Comparison of ENCODE assay signal across 1 cellular context in the genomic region with DNA sequence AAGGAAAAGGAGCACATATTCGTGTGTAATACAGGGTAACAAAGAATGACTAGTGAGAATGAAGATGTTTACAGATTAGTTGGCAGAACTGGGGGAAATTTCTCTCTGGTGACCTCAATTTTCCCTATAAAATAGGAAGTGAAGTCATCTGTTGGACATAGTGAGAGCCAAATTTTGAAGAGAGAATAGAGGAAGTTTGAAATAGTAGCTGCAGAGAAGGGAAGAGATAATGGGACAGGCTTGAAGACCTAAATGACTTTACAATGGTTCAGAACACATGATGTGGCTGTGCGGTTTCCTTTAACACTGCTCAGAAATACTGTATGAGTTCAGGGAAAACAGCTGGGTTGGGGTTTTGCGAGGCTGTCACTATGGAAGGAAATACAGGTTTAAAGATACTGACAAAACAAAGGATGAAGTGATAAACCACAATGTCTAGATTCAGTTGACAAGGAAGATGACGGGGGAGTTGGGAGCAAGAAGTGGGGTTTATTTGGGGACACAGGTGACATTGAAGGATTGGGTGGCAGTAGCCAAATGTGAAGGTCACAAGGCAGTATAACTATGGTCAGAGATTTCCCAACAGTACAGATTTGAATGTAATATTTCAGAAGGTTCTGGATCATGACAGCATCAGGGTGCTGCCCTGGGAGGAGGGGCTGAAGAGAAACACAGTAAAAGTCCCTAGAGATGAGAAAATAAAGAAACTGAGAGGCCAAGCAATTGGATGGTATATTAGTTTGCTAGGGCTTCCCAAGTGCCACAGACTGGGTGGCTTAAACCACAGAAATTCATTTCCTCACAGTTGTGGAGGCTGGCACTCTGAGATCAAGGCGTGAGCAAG.
TF ChIP-seq lines count a peak whose summit lies in the region.

No MANE protein-coding gene starts in this region.

TF ChIP-seq in GM12878, 131 proteins besides CTCF, POLR2A, EP300 and RAD21 (continued from another document and continues in another):
- TF ChIP-seq, protein P1, sequence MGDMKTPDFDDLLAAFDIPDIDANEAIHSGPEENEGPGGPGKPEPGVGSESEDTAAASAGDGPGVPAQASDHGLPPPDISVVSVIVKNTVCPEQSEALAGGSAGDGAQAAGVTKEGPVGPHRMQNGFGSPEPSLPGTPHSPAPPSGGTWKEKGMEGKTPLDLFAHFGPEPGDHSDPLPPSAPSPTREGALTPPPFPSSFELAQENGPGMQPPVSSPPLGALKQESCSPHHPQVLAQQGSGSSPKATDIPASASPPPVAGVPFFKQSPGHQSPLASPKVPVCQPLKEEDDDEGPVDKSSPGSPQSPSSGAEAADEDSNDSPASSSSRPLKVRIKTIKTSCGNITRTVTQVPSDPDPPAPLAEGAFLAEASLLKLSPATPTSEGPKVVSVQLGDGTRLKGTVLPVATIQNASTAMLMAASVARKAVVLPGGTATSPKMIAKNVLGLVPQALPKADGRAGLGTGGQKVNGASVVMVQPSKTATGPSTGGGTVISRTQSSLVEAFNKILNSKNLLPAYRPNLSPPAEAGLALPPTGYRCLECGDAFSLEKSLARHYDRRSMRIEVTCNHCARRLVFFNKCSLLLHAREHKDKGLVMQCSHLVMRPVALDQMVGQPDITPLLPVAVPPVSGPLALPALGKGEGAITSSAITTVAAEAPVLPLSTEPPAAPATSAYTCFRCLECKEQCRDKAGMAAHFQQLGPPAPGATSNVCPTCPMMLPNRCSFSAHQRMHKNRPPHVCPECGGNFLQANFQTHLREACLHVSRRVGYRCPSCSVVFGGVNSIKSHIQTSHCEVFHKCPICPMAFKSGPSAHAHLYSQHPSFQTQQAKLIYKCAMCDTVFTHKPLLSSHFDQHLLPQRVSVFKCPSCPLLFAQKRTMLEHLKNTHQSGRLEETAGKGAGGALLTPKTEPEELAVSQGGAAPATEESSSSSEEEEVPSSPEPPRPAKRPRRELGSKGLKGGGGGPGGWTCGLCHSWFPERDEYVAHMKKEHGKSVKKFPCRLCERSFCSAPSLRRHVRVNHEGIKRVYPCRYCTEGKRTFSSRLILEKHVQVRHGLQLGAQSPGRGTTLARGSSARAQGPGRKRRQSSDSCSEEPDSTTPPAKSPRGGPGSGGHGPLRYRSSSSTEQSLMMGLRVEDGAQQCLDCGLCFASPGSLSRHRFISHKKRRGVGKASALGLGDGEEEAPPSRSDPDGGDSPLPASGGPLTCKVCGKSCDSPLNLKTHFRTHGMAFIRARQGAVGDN (IDR thresholded peaks at IDR 0.05), result no peak
- no peak for TF ChIP-seq CHD2 (IDR thresholded peaks at IDR 0.05; ENCODE audit: borderline replicate concordance, low read depth, low read length)
- TF ChIP-seq, protein P2, sequence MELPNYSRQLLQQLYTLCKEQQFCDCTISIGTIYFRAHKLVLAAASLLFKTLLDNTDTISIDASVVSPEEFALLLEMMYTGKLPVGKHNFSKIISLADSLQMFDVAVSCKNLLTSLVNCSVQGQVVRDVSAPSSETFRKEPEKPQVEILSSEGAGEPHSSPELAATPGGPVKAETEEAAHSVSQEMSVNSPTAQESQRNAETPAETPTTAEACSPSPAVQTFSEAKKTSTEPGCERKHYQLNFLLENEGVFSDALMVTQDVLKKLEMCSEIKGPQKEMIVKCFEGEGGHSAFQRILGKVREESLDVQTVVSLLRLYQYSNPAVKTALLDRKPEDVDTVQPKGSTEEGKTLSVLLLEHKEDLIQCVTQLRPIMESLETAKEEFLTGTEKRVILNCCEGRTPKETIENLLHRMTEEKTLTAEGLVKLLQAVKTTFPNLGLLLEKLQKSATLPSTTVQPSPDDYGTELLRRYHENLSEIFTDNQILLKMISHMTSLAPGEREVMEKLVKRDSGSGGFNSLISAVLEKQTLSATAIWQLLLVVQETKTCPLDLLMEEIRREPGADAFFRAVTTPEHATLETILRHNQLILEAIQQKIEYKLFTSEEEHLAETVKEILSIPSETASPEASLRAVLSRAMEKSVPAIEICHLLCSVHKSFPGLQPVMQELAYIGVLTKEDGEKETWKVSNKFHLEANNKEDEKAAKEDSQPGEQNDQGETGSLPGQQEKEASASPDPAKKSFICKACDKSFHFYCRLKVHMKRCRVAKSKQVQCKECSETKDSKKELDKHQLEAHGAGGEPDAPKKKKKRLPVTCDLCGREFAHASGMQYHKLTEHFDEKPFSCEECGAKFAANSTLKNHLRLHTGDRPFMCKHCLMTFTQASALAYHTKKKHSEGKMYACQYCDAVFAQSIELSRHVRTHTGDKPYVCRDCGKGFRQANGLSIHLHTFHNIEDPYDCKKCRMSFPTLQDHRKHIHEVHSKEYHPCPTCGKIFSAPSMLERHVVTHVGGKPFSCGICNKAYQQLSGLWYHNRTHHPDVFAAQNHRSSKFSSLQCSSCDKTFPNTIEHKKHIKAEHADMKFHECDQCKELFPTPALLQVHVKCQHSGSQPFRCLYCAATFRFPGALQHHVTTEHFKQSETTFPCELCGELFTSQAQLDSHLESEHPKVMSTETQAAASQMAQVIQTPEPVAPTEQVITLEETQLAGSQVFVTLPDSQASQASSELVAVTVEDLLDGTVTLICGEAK (IDR thresholded peaks at IDR 0.05; ENCODE audit: borderline replicate concordance), result no peak; the same call in 1 of the 2 replicates
- TF ChIP-seq SP1 (IDR thresholded peaks at IDR 0.05; ENCODE audit: low read depth, low read length), result no peak
- peak in 1 of 2 experiments; percentile 99; a peak in 2 of 4 replicates for TF ChIP-seq ETV6 (conservative IDR thresholded peaks at IDR 0.05 in 1 of 2, IDR thresholded peaks at IDR 0.05 in 1 of 2; ENCODE audit: borderline replicate concordance in 1 of 2, low read depth in 1 of 2)
- no peak for TF ChIP-seq PAX8 (IDR thresholded peaks at IDR 0.05)
- peak; percentile 88 for TF ChIP-seq DPF2 (IDR thresholded peaks at IDR 0.05)
- TF ChIP-seq HDAC2 (IDR thresholded peaks at IDR 0.05), result no peak
- no peak for TF ChIP-seq SMAD5 (IDR thresholded peaks at IDR 0.05; ENCODE audit: low read depth)
- TF ChIP-seq, protein P3, sequence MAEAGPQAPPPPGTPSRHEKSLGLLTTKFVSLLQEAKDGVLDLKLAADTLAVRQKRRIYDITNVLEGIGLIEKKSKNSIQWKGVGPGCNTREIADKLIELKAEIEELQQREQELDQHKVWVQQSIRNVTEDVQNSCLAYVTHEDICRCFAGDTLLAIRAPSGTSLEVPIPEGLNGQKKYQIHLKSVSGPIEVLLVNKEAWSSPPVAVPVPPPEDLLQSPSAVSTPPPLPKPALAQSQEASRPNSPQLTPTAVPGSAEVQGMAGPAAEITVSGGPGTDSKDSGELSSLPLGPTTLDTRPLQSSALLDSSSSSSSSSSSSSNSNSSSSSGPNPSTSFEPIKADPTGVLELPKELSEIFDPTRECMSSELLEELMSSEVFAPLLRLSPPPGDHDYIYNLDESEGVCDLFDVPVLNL (IDR thresholded peaks at IDR 0.05; ENCODE audit: low read depth, low read length), result no peak
- TF ChIP-seq SRF (IDR thresholded peaks at IDR 0.05; ENCODE audit: low read depth in 2 of 2, low read length in 2 of 2), result no peak
- no peak for TF ChIP-seq SMC3 (IDR thresholded peaks at IDR 0.05; ENCODE audit: borderline replicate concordance, low read length)
- TF ChIP-seq ZNF207 (IDR thresholded peaks at IDR 0.05; ENCODE audit: borderline replicate concordance), result no peak; the same call in 1 of the 2 replicates
- TF ChIP-seq, protein P4, sequence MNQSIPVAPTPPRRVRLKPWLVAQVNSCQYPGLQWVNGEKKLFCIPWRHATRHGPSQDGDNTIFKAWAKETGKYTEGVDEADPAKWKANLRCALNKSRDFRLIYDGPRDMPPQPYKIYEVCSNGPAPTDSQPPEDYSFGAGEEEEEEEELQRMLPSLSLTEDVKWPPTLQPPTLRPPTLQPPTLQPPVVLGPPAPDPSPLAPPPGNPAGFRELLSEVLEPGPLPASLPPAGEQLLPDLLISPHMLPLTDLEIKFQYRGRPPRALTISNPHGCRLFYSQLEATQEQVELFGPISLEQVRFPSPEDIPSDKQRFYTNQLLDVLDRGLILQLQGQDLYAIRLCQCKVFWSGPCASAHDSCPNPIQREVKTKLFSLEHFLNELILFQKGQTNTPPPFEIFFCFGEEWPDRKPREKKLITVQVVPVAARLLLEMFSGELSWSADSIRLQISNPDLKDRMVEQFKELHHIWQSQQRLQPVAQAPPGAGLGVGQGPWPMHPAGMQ (IDR thresholded peaks at IDR 0.05; ENCODE audit: borderline replicate concordance), result no peak
- no peak for TF ChIP-seq ZNF384 (IDR thresholded peaks at IDR 0.05; ENCODE audit: borderline replicate concordance, low read depth, low read length)
- TF ChIP-seq POU2F2 (IDR thresholded peaks at IDR 0.05; ENCODE audit: borderline replicate concordance, low read depth, low read length), result no peak; the same call in 1 of the 3 replicates
- peak; percentile 25; the same call in 1 of the 2 replicates for TF ChIP-seq FOXK2 (IDR thresholded peaks at IDR 0.05)
- no peak for TF ChIP-seq EZH2 (IDR thresholded peaks at IDR 0.05; ENCODE audit: borderline replicate concordance, control insufficient read depth, low read depth, low read length)
- peak; percentile 70 for TF ChIP-seq CREM (IDR thresholded peaks at IDR 0.05; ENCODE audit: low read depth)
- TF ChIP-seq, protein P5, sequence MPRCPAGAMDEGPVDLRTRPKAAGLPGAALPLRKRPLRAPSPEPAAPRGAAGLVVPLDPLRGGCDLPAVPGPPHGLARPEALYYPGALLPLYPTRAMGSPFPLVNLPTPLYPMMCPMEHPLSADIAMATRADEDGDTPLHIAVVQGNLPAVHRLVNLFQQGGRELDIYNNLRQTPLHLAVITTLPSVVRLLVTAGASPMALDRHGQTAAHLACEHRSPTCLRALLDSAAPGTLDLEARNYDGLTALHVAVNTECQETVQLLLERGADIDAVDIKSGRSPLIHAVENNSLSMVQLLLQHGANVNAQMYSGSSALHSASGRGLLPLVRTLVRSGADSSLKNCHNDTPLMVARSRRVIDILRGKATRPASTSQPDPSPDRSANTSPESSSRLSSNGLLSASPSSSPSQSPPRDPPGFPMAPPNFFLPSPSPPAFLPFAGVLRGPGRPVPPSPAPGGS (IDR thresholded peaks at IDR 0.05; ENCODE audit: borderline replicate concordance, insufficient read depth, low read depth, low read length, poor library complexity, severe bottlenecking), result peak; percentile 25
- no peak for TF ChIP-seq SIN3A (IDR thresholded peaks at IDR 0.05; ENCODE audit: low read depth, low read length)
- TF ChIP-seq, protein P6, sequence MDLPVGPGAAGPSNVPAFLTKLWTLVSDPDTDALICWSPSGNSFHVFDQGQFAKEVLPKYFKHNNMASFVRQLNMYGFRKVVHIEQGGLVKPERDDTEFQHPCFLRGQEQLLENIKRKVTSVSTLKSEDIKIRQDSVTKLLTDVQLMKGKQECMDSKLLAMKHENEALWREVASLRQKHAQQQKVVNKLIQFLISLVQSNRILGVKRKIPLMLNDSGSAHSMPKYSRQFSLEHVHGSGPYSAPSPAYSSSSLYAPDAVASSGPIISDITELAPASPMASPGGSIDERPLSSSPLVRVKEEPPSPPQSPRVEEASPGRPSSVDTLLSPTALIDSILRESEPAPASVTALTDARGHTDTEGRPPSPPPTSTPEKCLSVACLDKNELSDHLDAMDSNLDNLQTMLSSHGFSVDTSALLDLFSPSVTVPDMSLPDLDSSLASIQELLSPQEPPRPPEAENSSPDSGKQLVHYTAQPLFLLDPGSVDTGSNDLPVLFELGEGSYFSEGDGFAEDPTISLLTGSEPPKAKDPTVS (IDR thresholded peaks at IDR 0.05; ENCODE audit: low read depth, low read length), result peak; percentile 90; the same call in 1 of the 2 replicates
- TF ChIP-seq SUZ12 (IDR thresholded peaks at IDR 0.05; ENCODE audit: unreplicated experiment), result no peak
- TF ChIP-seq WRNIP1 (IDR thresholded peaks at IDR 0.05; ENCODE audit: borderline replicate concordance, low read depth, low read length), result no peak
- no peak for TF ChIP-seq LARP7 (IDR thresholded peaks at IDR 0.05)
- no peak for TF ChIP-seq BACH1 (IDR thresholded peaks at IDR 0.05; ENCODE audit: borderline replicate concordance)
- TF ChIP-seq, protein P7, sequence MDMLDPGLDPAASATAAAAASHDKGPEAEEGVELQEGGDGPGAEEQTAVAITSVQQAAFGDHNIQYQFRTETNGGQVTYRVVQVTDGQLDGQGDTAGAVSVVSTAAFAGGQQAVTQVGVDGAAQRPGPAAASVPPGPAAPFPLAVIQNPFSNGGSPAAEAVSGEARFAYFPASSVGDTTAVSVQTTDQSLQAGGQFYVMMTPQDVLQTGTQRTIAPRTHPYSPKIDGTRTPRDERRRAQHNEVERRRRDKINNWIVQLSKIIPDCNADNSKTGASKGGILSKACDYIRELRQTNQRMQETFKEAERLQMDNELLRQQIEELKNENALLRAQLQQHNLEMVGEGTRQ (IDR thresholded peaks at IDR 0.05; ENCODE audit: borderline replicate concordance, low read depth, low read length), result no peak; the same call in 1 of the 2 replicates
- TF ChIP-seq STAT1 (conservative IDR thresholded peaks at IDR 0.05), result no peak
- TF ChIP-seq, protein P8, sequence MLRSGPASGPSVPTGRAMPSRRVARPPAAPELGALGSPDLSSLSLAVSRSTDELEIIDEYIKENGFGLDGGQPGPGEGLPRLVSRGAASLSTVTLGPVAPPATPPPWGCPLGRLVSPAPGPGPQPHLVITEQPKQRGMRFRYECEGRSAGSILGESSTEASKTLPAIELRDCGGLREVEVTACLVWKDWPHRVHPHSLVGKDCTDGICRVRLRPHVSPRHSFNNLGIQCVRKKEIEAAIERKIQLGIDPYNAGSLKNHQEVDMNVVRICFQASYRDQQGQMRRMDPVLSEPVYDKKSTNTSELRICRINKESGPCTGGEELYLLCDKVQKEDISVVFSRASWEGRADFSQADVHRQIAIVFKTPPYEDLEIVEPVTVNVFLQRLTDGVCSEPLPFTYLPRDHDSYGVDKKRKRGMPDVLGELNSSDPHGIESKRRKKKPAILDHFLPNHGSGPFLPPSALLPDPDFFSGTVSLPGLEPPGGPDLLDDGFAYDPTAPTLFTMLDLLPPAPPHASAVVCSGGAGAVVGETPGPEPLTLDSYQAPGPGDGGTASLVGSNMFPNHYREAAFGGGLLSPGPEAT (IDR thresholded peaks at IDR 0.05; ENCODE audit: low read depth), result peak; percentile 87
- peak; percentile 84 for TF ChIP-seq JUNB (IDR thresholded peaks at IDR 0.05)
- TF ChIP-seq, protein P9, sequence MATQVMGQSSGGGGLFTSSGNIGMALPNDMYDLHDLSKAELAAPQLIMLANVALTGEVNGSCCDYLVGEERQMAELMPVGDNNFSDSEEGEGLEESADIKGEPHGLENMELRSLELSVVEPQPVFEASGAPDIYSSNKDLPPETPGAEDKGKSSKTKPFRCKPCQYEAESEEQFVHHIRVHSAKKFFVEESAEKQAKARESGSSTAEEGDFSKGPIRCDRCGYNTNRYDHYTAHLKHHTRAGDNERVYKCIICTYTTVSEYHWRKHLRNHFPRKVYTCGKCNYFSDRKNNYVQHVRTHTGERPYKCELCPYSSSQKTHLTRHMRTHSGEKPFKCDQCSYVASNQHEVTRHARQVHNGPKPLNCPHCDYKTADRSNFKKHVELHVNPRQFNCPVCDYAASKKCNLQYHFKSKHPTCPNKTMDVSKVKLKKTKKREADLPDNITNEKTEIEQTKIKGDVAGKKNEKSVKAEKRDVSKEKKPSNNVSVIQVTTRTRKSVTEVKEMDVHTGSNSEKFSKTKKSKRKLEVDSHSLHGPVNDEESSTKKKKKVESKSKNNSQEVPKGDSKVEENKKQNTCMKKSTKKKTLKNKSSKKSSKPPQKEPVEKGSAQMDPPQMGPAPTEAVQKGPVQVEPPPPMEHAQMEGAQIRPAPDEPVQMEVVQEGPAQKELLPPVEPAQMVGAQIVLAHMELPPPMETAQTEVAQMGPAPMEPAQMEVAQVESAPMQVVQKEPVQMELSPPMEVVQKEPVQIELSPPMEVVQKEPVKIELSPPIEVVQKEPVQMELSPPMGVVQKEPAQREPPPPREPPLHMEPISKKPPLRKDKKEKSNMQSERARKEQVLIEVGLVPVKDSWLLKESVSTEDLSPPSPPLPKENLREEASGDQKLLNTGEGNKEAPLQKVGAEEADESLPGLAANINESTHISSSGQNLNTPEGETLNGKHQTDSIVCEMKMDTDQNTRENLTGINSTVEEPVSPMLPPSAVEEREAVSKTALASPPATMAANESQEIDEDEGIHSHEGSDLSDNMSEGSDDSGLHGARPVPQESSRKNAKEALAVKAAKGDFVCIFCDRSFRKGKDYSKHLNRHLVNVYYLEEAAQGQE (IDR thresholded peaks at IDR 0.05; ENCODE audit: low read depth, low read length), result no peak
- TF ChIP-seq NRF1 (conservative IDR thresholded peaks at IDR 0.05; ENCODE audit: low read depth, low read length), result no peak
- peak; percentile 73 for TF ChIP-seq RAD51 (IDR thresholded peaks at IDR 0.05)
- peak; percentile 43; the same call in 1 of the 2 replicates for TF ChIP-seq IRF4 (IDR thresholded peaks at IDR 0.05; ENCODE audit: low read depth, low read length)
